Comparison of ENCODE assay signal across 1 cellular context in genomic region chr3:9862391-9863235, GRCh38.
A peak's percentile ranks its signal among the peaks of the same experiment; 100 is the strongest.
TF ChIP-seq lines count a peak whose summit lies in the region.

No MANE protein-coding gene starts in this region.

TF ChIP-seq in HepG2, 621 proteins besides CTCF, POLR2A, EP300 and RAD21 (continued from another document):
- TF ChIP-seq ZNF318 (CRISPR knock-in tag; IDR thresholded peaks at IDR 0.05) = no peak
- TF ChIP-seq KDM5B (CRISPR knock-in tag; IDR thresholded peaks at IDR 0.05; ENCODE audit: borderline replicate concordance) = no peak
- TF ChIP-seq ZMYM3 (CRISPR knock-in tag; IDR thresholded peaks at IDR 0.05) = no peak
- TF ChIP-seq ZNF646 (CRISPR knock-in tag; IDR thresholded peaks at IDR 0.05) = no peak
- TF ChIP-seq TAF1 (CRISPR knock-in tag; IDR thresholded peaks at IDR 0.05) = peak; percentile 67; the same call in 1 of the 2 replicates
- TF ChIP-seq NFYB (CRISPR knock-in tag; IDR thresholded peaks at IDR 0.05) = no peak
- TF ChIP-seq RFX1 (IDR thresholded peaks at IDR 0.05) = no peak
- peak; percentile 72; the same call in 1 of the 2 replicates for TF ChIP-seq KLF12 (CRISPR knock-in tag; IDR thresholded peaks at IDR 0.05; ENCODE audit: borderline replicate concordance)
- TF ChIP-seq ZNF543 (CRISPR knock-in tag; IDR thresholded peaks at IDR 0.05) = no peak
- peak; percentile 46; the same call in 1 of the 2 replicates for TF ChIP-seq MYPOP (CRISPR knock-in tag; IDR thresholded peaks at IDR 0.05)
- TF ChIP-seq ZFY (CRISPR knock-in tag; IDR thresholded peaks at IDR 0.05) = peak; percentile 42; the same call in 1 of the 2 replicates
- TF ChIP-seq GABPB1 (CRISPR knock-in tag; IDR thresholded peaks at IDR 0.05) = peak; percentile 77; the same call in 1 of the 2 replicates
- peak; percentile 77 for TF ChIP-seq ZNF264 (CRISPR knock-in tag; IDR thresholded peaks at IDR 0.05)
- TF ChIP-seq DMTF1 (CRISPR knock-in tag; IDR thresholded peaks at IDR 0.05) = no peak
- TF ChIP-seq GRHL1 (CRISPR knock-in tag; conservative IDR thresholded peaks at IDR 0.05) = no peak
- 0 out of 2 replicates have a peak, but pooled peaks have one; percentile 25 for TF ChIP-seq ZBTB25 (CRISPR knock-in tag; IDR thresholded peaks at IDR 0.05)
- TF ChIP-seq U2AF2 (IDR thresholded peaks at IDR 0.05; ENCODE audit: low read depth, low read length) = no peak
